In genomic region chr10:57657164-57657765, GRCh38 we compare ENCODE assay signal across 8 cellular contexts.
DNase-seq lines count a peak whose midpoint lies in the region; ATAC-seq lines count a peak whose summit lies in the region.

No MANE protein-coding gene starts in this region.

- ATAC-seq in activated naive CD4-positive, alpha-beta T cell treated with anti-CD3 and anti-CD28 coated beads, Interleukin-2, amount 50 U/mL, for 72 hours, result peak; percentile 46 to 63
- peak; percentile 92 for ATAC-seq in GM21717 (IDR thresholded peaks at IDR 0.05; ENCODE audit: unreplicated experiment)

- no peak overlapping the region for H4K91ac ChIP-seq in mesenchymal stem cell (ENCODE audit: low read length)

- no peak overlapping the region for H2AFZ ChIP-seq in mesenchymal stem cell (ENCODE audit: low read depth, low read length)

- no peaks in the 10 kb centered on the region for H3K36me3 ChIP-seq in mesenchymal stem cell (ENCODE audit: control insufficient read depth in 1 of 2, insufficient read depth in 2 of 2, low read depth in 1 of 2, low read length in 2 of 2)

- peaks cover 0 to 3% of the 10 kb centered on the region in 2 donors for H3K9me3 Mint-ChIP-seq in activated naive CD4-positive, alpha-beta T cell treated with anti-CD3 and anti-CD28 coated beads, Interleukin-2, amount 50 U/mL, for 72 hours

- no peak overlapping the region for H4K8ac ChIP-seq in mesenchymal stem cell (ENCODE audit: low read length)

- no peak overlapping the region for H2BK5ac ChIP-seq in mesenchymal stem cell (ENCODE audit: low read depth, low read length, poor library complexity, severe bottlenecking)

- H3K4me3 ChIP-seq in mesenchymal stem cell (ENCODE audit: insufficient read depth in 1 of 2, low read depth in 1 of 2, low read length in 2 of 2), result no peak overlapping the region

- H3K9ac ChIP-seq in mesenchymal stem cell (ENCODE audit: low read length), result no peak overlapping the region

- no peak overlapping the region for H3K27ac Mint-ChIP-seq in activated naive CD4-positive, alpha-beta T cell treated with anti-CD3 and anti-CD28 coated beads, Interleukin-2, amount 50 U/mL, for 72 hours

- no peaks in the 10 kb centered on the region for H3K9me3 ChIP-seq in mesenchymal stem cell (ENCODE audit: control insufficient read depth, low read length)

- H3K79me1 ChIP-seq in mesenchymal stem cell (replicated peaks; ENCODE audit: low read length, poor library complexity, severe bottlenecking), result no peaks in the 10 kb centered on the region

- H3K4ac ChIP-seq in mesenchymal stem cell (ENCODE audit: low read depth in 1 of 2, low read length in 2 of 2), result no peak overlapping the region

- H3K4me2 ChIP-seq in mesenchymal stem cell (ENCODE audit: low read length, poor library complexity, severe bottlenecking), result no peak overlapping the region

- no peak overlapping the region for H3K27ac ChIP-seq in mesenchymal stem cell (ENCODE audit: low read length, poor library complexity, severe bottlenecking)

- WGBS in mesenchymal stem cell, result 41% methylated on average over 4 of the region's 5 CpGs

- H2BK120ac ChIP-seq in mesenchymal stem cell (ENCODE audit: low read depth, low read length), result no peak overlapping the region

- no peak overlapping the region for H3K18ac ChIP-seq in mesenchymal stem cell (ENCODE audit: low read depth in 1 of 2, low read length in 2 of 2)

- peak in 1 of 2 donors; percentile 36 for DNase-seq in activated naive CD4-positive, alpha-beta T cell treated with anti-CD3 and anti-CD28 coated beads, Interleukin-2, amount 50 U/mL, for 72 hours (ENCODE audit: low spot score in 2 of 2)
- DNase-seq in activated naive CD4-positive, alpha-beta T cell (lab: John Stamatoyannopoulos, UW), result no peak
- DNase-seq in HS-5 (ENCODE audit: low read depth), result peak; percentile 20
- DNase-seq in RKO (ENCODE audit: low spot score), result peak; percentile 57
- peak; percentile 25 to 29 for DNase-seq in dermis microvascular lymphatic vessel endothelial cell (ENCODE audit: low read depth in 2 of 2)
- DNase-seq in mesenchymal stem cell, result peak; percentile 55
- no peak for DNase-seq in NCI-H2227 treated with DMSO at 0.1 percent for 48 hours (lab: John Stamatoyannopoulos, UW)

- H3K4me1 ChIP-seq in mesenchymal stem cell (ENCODE audit: control insufficient read depth, insufficient read depth, low read depth, low read length), result no peaks in the 10 kb centered on the region

- no peaks in the 10 kb centered on the region for H3K36me3 Mint-ChIP-seq in activated naive CD4-positive, alpha-beta T cell treated with anti-CD3 and anti-CD28 coated beads, Interleukin-2, amount 50 U/mL, for 72 hours

- H2AK5ac ChIP-seq in mesenchymal stem cell (ENCODE audit: low read length, severe bottlenecking), result no peak overlapping the region

- no peak overlapping the region for H2BK12ac ChIP-seq in mesenchymal stem cell (ENCODE audit: low read length in 2 of 2)

- no peak overlapping the region for H3K14ac ChIP-seq in mesenchymal stem cell (ENCODE audit: low read length in 2 of 2)

- no peak overlapping the region for H3K23ac ChIP-seq in mesenchymal stem cell (ENCODE audit: low read length in 2 of 2)

- peaks cover 0 to 12% of the 10 kb centered on the region in 2 experiments for H3K27me3 ChIP-seq in mesenchymal stem cell (ENCODE audit: control insufficient read depth in 1 of 2, insufficient read depth in 1 of 2, low read length in 2 of 2)

- no peak overlapping the region for H2BK15ac ChIP-seq in mesenchymal stem cell (ENCODE audit: low read depth, poor library complexity, severe bottlenecking)

Comparison
In these comparisons a context has a peak if more than half of its experiments do, and no peak if none do; other contexts are left out.
1. DNase-seq: peak in HS-5 (single experiment), RKO (single experiment), dermis microvascular lymphatic vessel endothelial cell (2 of 2) and mesenchymal stem cell (single experiment); none in activated naive CD4-positive, alpha-beta T cell (0 of 4) and NCI-H2227 treated with DMSO at 0.1 percent for 48 hours (single experiment).